10 cellular contexts compared by ENCODE assay signal in genomic region chr2:117169036-117169765, GRCh38.
"Had no signal": no experiment of that assay in that cellular context is flagged by ENCODE, and none has a peak within 500 bp of the region (broad histone marks: within the 10 kb centered on the region; RNA-seq: fewer than 3 reads in every experiment).

No MANE protein-coding gene starts in this region.

- H3K36me3 ChIP-seq: HAP-1 had no signal

- H3K4me3 ChIP-seq: GM23338, HAP-1 had no signal

- FAIRE-seq: H1, HTR-8/SVneo had no signal

- H3K4me2 ChIP-seq: GM23338, KMS-11 had no signal

- H3K4me1 ChIP-seq: HAP-1 had no signal

- H3K9ac ChIP-seq: KMS-11 had no signal

- H3K9me3 ChIP-seq: HAP-1 had no signal

- H2AFZ ChIP-seq: GM23338 had no signal

- DNase-seq: H7, HFFc6, Karpas-422, KBM-7 had no signal

- H3K27ac ChIP-seq: KMS-11 had no signal

- ATAC-seq: GM23338, HCT116 had no signal
